ENCODE assay signal across 9 cellular contexts in genomic region chr6:69729870-69730449, GRCh38.
DNase-seq lines count a peak whose midpoint lies in the region; TF ChIP-seq lines count a peak whose summit lies in the region.
"Had no signal": no experiment of that assay in that cellular context is flagged by ENCODE, and none has a peak within 500 bp of the region (broad histone marks: within the 10 kb centered on the region; RNA-seq: fewer than 3 reads in every experiment).

No MANE protein-coding gene starts in this region.

- in situ Hi-C loops in GM13977 (cut with MboI; ENCODE audit: low pct_unique_long_range_greater_than_20kb, low sequenced_read_pairs, unreplicated experiment) = no loop called here

- H3K27ac Mint-ChIP-seq in activated naive CD4-positive, alpha-beta T cell treated with anti-CD3 and anti-CD28 coated beads, Interleukin-2, amount 10 ng/mL, durations not matched to agents 7 days and 5 days = no peak overlapping the region

- peaks cover 12% of the 10 kb centered on the region for H3K36me3 Mint-ChIP-seq in activated naive CD4-positive, alpha-beta T cell treated with anti-CD3 and anti-CD28 coated beads, Interleukin-2, amount 10 ng/mL, durations not matched to agents 7 days and 5 days

- TF ChIP-seq CTCF in AG10803 (conservative IDR thresholded peaks at IDR 0.05; ENCODE audit: low read length) = peak; percentile 52
- TF ChIP-seq CTCF in GM13977 (IDR thresholded peaks at IDR 0.05; ENCODE audit: extremely low read depth, insufficient read depth, missing control alignments) = peak; percentile 29
- no peak for TF ChIP-seq CTCF in coronary artery (IDR thresholded peaks at IDR 0.05)

- no peaks in the 10 kb centered on the region for H3K27me3 Mint-ChIP-seq in activated naive CD4-positive, alpha-beta T cell treated with anti-CD3 and anti-CD28 coated beads, Interleukin-2, amount 10 ng/mL, durations not matched to agents 7 days and 5 days

- CTCF ChIA-PET in activated naive CD4-positive, alpha-beta T cell treated with anti-CD3 and anti-CD28 coated beads, Interleukin-2, amount 10 ng/mL, durations not matched to agents 7 days and 5 days (lab: Charles Lee) = interaction anchor here (0.6 to 0.7 kb wide), 2 partner anchors 143 to 381 kb away, joined by 3 read pairs; no protein-coding TSS in a partner anchor

- H3K9me3 Mint-ChIP-seq in activated naive CD4-positive, alpha-beta T cell treated with anti-CD3 and anti-CD28 coated beads, Interleukin-2, amount 10 ng/mL, durations not matched to agents 7 days and 5 days = no peaks in the 10 kb centered on the region

- H3K27ac ChIP-seq in coronary artery (no peak overlapping the region), caudate nucleus (ENCODE audit: low read depth, low read length) (no peak overlapping the region)

- H3K4me3 ChIP-seq in AG10803 (ENCODE audit: low read length) (no peak overlapping the region), coronary artery (no peak overlapping the region)

- no peak overlapping the region for H3K4me3 Mint-ChIP-seq in activated naive CD4-positive, alpha-beta T cell treated with anti-CD3 and anti-CD28 coated beads, Interleukin-2, amount 10 ng/mL, durations not matched to agents 7 days and 5 days

- H3K4me1 Mint-ChIP-seq in activated naive CD4-positive, alpha-beta T cell treated with anti-CD3 and anti-CD28 coated beads, Interleukin-2, amount 10 ng/mL, durations not matched to agents 7 days and 5 days = no peaks in the 10 kb centered on the region

- DNase-seq in AG10803 (ENCODE audit: low read depth) (peak; percentile 1), GM13977 (ENCODE audit: low spot score) (no peak), RPMI7951 (ENCODE audit: low read depth) (peak; percentile 6), inferior parietal cortex (ENCODE audit: extremely low spot score) (peak; percentile 55), DMS153 treated with DMSO at 0.1 percent for 48 hours (lab: John Stamatoyannopoulos, UW; ENCODE audit: unreplicated experiment) (no peak), coronary artery (ENCODE audit: low spot score) (no peak), caudate nucleus (lab: John Stamatoyannopoulos, UW) (no peak)
- no peak for DNase-seq in activated naive CD4-positive, alpha-beta T cell treated with anti-CD3 and anti-CD28 coated beads, Interleukin-2, amount 10 ng/mL, durations not matched to agents 7 days and 5 days
- DNase-seq: stimulated activated CD4-positive, alpha-beta T cell treated with anti-CD3 and anti-CD28 coated beads, Interleukin-12 subunit alpha, Interleukin-12 subunit beta, amount 100 ng/mL, for 4 hours had no signal

Comparison
In these comparisons a context has a peak if more than half of its experiments do, and no peak if none do; other contexts are left out.
1. DNase-seq: peak in AG10803 (single experiment), RPMI7951 (single experiment) and inferior parietal cortex (single experiment); none in GM13977 (single experiment), DMS153 treated with DMSO at 0.1 percent for 48 hours (single experiment), coronary artery (single experiment), activated naive CD4-positive, alpha-beta T cell treated with anti-CD3 and anti-CD28 coated beads, Interleukin-2, amount 10 ng/mL, durations not matched to agents 7 days and 5 days (single experiment) and caudate nucleus (0 of 61).